ENCODE assay signal across 1 cellular context in the genomic region with DNA sequence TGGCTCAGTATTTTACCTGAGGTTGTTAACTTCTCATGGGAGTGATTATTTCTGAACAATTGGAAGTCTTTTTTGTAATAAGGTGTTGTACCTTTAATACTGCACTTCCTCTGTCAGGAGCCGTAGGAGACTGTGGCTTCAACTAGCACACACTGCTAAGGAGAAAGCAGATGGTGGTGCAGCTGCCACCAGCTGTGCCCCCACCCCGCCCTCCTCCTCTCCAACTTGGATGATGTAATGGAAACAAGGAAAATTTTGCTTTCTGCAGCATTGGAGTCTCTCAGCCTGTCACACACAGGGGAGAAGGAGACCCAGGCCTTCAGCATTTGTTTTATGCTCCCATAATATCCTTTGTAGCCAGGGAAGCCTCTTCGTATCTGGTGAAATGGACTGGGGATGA.
TF ChIP-seq lines count a peak whose summit lies in the region.

No MANE protein-coding gene starts in this region.

TF ChIP-seq in SK-N-SH treated with all-trans-retinoic acid at 6 μM for 48 hours, 23 proteins besides CTCF, POLR2A, EP300 and RAD21 (continued from another document):
- TF ChIP-seq, protein P1, sequence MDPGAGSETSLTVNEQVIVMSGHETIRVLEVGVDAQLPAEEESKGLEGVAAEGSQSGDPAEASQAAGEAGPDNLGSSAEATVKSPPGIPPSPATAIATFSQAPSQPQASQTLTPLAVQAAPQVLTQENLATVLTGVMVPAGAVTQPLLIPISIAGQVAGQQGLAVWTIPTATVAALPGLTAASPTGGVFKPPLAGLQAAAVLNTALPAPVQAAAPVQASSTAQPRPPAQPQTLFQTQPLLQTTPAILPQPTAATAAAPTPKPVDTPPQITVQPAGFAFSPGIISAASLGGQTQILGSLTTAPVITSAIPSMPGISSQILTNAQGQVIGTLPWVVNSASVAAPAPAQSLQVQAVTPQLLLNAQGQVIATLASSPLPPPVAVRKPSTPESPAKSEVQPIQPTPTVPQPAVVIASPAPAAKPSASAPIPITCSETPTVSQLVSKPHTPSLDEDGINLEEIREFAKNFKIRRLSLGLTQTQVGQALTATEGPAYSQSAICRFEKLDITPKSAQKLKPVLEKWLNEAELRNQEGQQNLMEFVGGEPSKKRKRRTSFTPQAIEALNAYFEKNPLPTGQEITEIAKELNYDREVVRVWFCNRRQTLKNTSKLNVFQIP (CRISPR knock-in tag; IDR thresholded peaks at IDR 0.05; ENCODE audit: borderline replicate concordance, low read depth) = no peak
- TF ChIP-seq, protein P2, sequence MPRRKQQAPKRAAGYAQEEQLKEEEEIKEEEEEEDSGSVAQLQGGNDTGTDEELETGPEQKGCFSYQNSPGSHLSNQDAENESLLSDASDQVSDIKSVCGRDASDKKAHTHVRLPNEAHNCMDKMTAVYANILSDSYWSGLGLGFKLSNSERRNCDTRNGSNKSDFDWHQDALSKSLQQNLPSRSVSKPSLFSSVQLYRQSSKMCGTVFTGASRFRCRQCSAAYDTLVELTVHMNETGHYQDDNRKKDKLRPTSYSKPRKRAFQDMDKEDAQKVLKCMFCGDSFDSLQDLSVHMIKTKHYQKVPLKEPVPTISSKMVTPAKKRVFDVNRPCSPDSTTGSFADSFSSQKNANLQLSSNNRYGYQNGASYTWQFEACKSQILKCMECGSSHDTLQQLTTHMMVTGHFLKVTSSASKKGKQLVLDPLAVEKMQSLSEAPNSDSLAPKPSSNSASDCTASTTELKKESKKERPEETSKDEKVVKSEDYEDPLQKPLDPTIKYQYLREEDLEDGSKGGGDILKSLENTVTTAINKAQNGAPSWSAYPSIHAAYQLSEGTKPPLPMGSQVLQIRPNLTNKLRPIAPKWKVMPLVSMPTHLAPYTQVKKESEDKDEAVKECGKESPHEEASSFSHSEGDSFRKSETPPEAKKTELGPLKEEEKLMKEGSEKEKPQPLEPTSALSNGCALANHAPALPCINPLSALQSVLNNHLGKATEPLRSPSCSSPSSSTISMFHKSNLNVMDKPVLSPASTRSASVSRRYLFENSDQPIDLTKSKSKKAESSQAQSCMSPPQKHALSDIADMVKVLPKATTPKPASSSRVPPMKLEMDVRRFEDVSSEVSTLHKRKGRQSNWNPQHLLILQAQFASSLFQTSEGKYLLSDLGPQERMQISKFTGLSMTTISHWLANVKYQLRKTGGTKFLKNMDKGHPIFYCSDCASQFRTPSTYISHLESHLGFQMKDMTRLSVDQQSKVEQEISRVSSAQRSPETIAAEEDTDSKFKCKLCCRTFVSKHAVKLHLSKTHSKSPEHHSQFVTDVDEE (CRISPR knock-in tag; IDR thresholded peaks at IDR 0.05) = no peak
- TF ChIP-seq ESRRG (CRISPR knock-in tag; IDR thresholded peaks at IDR 0.05) (no peak), ZC3H10 (CRISPR knock-in tag; IDR thresholded peaks at IDR 0.05) (no peak), ZFP30 (CRISPR knock-in tag; IDR thresholded peaks at IDR 0.05) (no peak), PATZ1 (CRISPR knock-in tag; IDR thresholded peaks at IDR 0.05; ENCODE audit: borderline replicate concordance) (no peak), RARB (CRISPR knock-in tag; IDR thresholded peaks at IDR 0.05) (no peak)
- TF ChIP-seq, protein P3, sequence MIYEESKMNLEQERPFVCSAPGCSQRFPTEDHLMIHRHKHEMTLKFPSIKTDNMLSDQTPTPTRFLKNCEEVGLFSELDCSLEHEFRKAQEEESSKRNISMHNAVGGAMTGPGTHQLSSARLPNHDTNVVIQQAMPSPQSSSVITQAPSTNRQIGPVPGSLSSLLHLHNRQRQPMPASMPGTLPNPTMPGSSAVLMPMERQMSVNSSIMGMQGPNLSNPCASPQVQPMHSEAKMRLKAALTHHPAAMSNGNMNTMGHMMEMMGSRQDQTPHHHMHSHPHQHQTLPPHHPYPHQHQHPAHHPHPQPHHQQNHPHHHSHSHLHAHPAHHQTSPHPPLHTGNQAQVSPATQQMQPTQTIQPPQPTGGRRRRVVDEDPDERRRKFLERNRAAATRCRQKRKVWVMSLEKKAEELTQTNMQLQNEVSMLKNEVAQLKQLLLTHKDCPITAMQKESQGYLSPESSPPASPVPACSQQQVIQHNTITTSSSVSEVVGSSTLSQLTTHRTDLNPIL (CRISPR knock-in tag; IDR thresholded peaks at IDR 0.05; ENCODE audit: low read depth) = no peak
